Comparison of ENCODE assay signal across 1 cellular context in genomic region chr1:68493193-68493592, GRCh38.
A peak's percentile ranks its signal among the peaks of the same experiment; 100 is the strongest.
TF ChIP-seq lines count a peak whose summit lies in the region.

No MANE protein-coding gene starts in this region.

TF ChIP-seq in HepG2, 621 proteins besides CTCF, POLR2A, EP300 and RAD21:
- TF ChIP-seq MAFK (conservative IDR thresholded peaks at IDR 0.05 in 1 of 2, IDR thresholded peaks at IDR 0.05 in 1 of 2; ENCODE audit: low read length in 2 of 2) = peak; percentile 26 to 43; a peak in 2 of 4 replicates
- TF ChIP-seq KLF11 (CRISPR knock-in tag; IDR thresholded peaks at IDR 0.05) = no peak
